Comparison of ENCODE assay signal across 25 cellular contexts in the genomic region with DNA sequence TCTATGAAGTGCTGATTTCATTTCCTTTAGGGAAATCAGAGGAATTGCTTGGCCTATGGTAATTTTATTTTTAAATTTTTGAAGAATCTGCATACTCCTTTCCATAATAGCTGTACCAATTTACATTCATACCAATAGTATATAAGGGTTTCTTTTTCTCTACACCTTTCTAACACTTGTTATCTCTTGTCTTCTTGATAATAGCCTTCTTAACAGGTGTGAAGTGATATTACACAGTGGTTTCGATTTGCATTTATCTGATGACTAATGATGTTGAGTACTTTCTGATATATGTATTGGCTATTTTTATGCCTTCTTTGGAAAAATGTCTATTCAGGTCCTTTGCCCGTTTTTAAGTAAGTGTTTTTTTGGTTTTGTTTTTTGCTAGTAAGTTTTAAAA. TPM values are rescaled to one million over a fixed set of nuclear protein-coding genes. Genes with fewer than 3 reads are reported as not detected.
DNase-seq lines count a peak whose midpoint lies in the region; ATAC-seq, FAIRE-seq and TF ChIP-seq lines count a peak whose summit lies in the region.
"Had no signal": no experiment of that assay in that cellular context is flagged by ENCODE, and none has a peak within 500 bp of the region (broad histone marks: within the 10 kb centered on the region; RNA-seq: fewer than 3 reads in every experiment).

No MANE protein-coding gene starts in this region.

- DNase-seq in activated CD8-positive, alpha-beta T cell treated with anti-CD3 and anti-CD28 coated beads for 36 hours = no peak
- DNase-seq in activated CD8-positive, alpha-beta T cell treated with anti-CD3 and anti-CD28 coated beads, Interleukin-2, amount 10 ng/mL, durations not matched to agents 7 days and 5 days = no peak
- DNase-seq in MM.1S (peak; percentile 67), small intestine (peak; percentile 68), DMS114 treated with DMSO at 0.1 percent for 48 hours (lab: John Stamatoyannopoulos, UW; ENCODE audit: unreplicated experiment) (no peak), HT-29 (ENCODE audit: low spot score) (no peak), GDM1 (lab: John Stamatoyannopoulos, UW) (no peak)
- DNase-seq: activated T-cell treated with anti-CD3 and anti-CD28 coated beads for 4 hours; glutamatergic neuron; GOT3; Karpas-422; naive thymus-derived CD8-positive, alpha-beta T cell; NCI-H146; NCI-H2107; NCI-H446 treated with DMSO at 0.1 percent for 48 hours; NCI-H82; stomach; T-cell; thyroid gland had no signal

- CTCF ChIA-PET in activated CD8-positive, alpha-beta T cell treated with anti-CD3 and anti-CD28 coated beads for 36 hours (lab: Charles Lee) = interaction anchor here (0.6 to 5.2 kb wide), 6 partner anchors 9 to 398 kb away, joined by 3 to 126 read pairs (median 29); partner anchors contain the start of gene B3GAT2
- CTCF ChIA-PET in activated CD8-positive, alpha-beta T cell treated with anti-CD3 and anti-CD28 coated beads, Interleukin-2, amount 10 ng/mL, durations not matched to agents 7 days and 5 days (lab: Charles Lee) = interaction anchor here (1.0 to 3.6 kb wide), 5 partner anchors 8 to 303 kb away, joined by 3 to 79 read pairs (median 19); partner anchors contain the start of gene B3GAT2

- ATAC-seq in activated CD8-positive, alpha-beta T cell treated with anti-CD3 and anti-CD28 coated beads for 36 hours = peak; percentile 42
- ATAC-seq in activated CD8-positive, alpha-beta T cell treated with anti-CD3 and anti-CD28 coated beads, Interleukin-2, amount 10 ng/mL, durations not matched to agents 7 days and 5 days = no peak
- ATAC-seq in GM21381 (IDR thresholded peaks at IDR 0.05; ENCODE audit: unreplicated experiment) = peak; percentile 33
- ATAC-seq: naive thymus-derived CD8-positive, alpha-beta T cell; T-cell had no signal

- H4K20me1 ChIP-seq in MM.1S (ENCODE audit: insufficient read depth, low read length) = no peaks in the 10 kb centered on the region

- no peak overlapping the region for H3K9ac ChIP-seq in MM.1S (ENCODE audit: low read length)

- TF ChIP-seq CTCF in activated CD8-positive, alpha-beta T cell treated with anti-CD3 and anti-CD28 coated beads for 36 hours (IDR thresholded peaks at IDR 0.05) = no peak
- TF ChIP-seq CTCF in MM.1S (IDR thresholded peaks at IDR 0.05; ENCODE audit: low read length) = no peak

- H3K27me3 ChIP-seq in MM.1S (replicated peaks; ENCODE audit: insufficient read depth, low read length) (no peaks in the 10 kb centered on the region), small intestine (ENCODE audit: control insufficient read depth in 2 of 2, insufficient read depth in 2 of 2, low read length in 2 of 2) (no peaks in the 10 kb centered on the region)
- H3K27me3 ChIP-seq: stomach, thyroid gland, vagina had no signal

- H3K36me3 ChIP-seq in MM.1S (replicated peaks; ENCODE audit: insufficient read depth, low read length) (no peaks in the 10 kb centered on the region), small intestine (ENCODE audit: control insufficient read depth in 2 of 2, insufficient read depth in 2 of 2, low read length in 2 of 2) (no peaks in the 10 kb centered on the region)
- H3K36me3 ChIP-seq: stomach, thyroid gland, vagina had no signal

- 14 to 59% (median 20%) methylated on average over 2 of the region's 2 CpGs for WGBS in small intestine, 3 donors

- no peaks in the 10 kb centered on the region for H3K9me3 ChIP-seq in MM.1S (replicated peaks; ENCODE audit: insufficient read depth, low read length)
- no peaks in the 10 kb centered on the region for H3K9me3 ChIP-seq in small intestine (ENCODE audit: control insufficient read depth, low read depth)
- H3K9me3 ChIP-seq: stomach, thyroid gland, vagina had no signal

- peaks cover 4% of the 10 kb centered on the region for H3K9me3 Mint-ChIP-seq in activated CD8-positive, alpha-beta T cell treated with anti-CD3 and anti-CD28 coated beads for 36 hours
- H3K9me3 Mint-ChIP-seq in activated CD8-positive, alpha-beta T cell treated with anti-CD3 and anti-CD28 coated beads, Interleukin-2, amount 10 ng/mL, durations not matched to agents 7 days and 5 days (ENCODE audit: insufficient read depth) = no peaks in the 10 kb centered on the region

- no peaks in the 10 kb centered on the region for H3K9me2 ChIP-seq in MM.1S (replicated peaks; ENCODE audit: insufficient read depth, low read length)

- no peaks in the 10 kb centered on the region for H3K27me3 Mint-ChIP-seq in activated CD8-positive, alpha-beta T cell treated with anti-CD3 and anti-CD28 coated beads for 36 hours
- H3K27me3 Mint-ChIP-seq in activated CD8-positive, alpha-beta T cell treated with anti-CD3 and anti-CD28 coated beads, Interleukin-2, amount 10 ng/mL, durations not matched to agents 7 days and 5 days (ENCODE audit: low read depth) = no peaks in the 10 kb centered on the region
- H3K27me3 Mint-ChIP-seq: brain; naive thymus-derived CD8-positive, alpha-beta T cell; T-cell had no signal

- no peak overlapping the region for H3K4me3 ChIP-seq in MM.1S (ENCODE audit: low read length)
- H3K4me3 ChIP-seq in small intestine (ENCODE audit: low read depth in 1 of 2, low read length in 2 of 2) = no peak overlapping the region
- H3K4me3 ChIP-seq: stomach, thyroid gland, vagina had no signal

- FAIRE-seq in small intestine (lab: Jason Lieb, UNC) = peak; percentile 19
- FAIRE-seq: D721Med, keratinocyte had no signal

- peaks cover 1% of the 10 kb centered on the region for H3K36me3 Mint-ChIP-seq in activated CD8-positive, alpha-beta T cell treated with anti-CD3 and anti-CD28 coated beads for 36 hours (ENCODE audit: low read depth)
- H3K36me3 Mint-ChIP-seq in activated CD8-positive, alpha-beta T cell treated with anti-CD3 and anti-CD28 coated beads, Interleukin-2, amount 10 ng/mL, durations not matched to agents 7 days and 5 days (ENCODE audit: low read depth) = peaks cover 3% of the 10 kb centered on the region

- H3F3A ChIP-seq in MM.1S (ENCODE audit: insufficient read depth, low read length) = no peaks in the 10 kb centered on the region; the same call in none of the 2 replicates

- H2AFZ ChIP-seq in MM.1S (ENCODE audit: low read length) = no peak overlapping the region

- peaks cover 43% of the 10 kb centered on the region for H3K79me2 ChIP-seq in MM.1S (ENCODE audit: low read length)

- H3K27ac ChIP-seq in MM.1S (ENCODE audit: low read length) (peak overlapping the region; percentile 24; the same call in 1 of the 2 replicates), small intestine (ENCODE audit: low read depth in 1 of 2, low read length in 1 of 2) (no peak overlapping the region)
- H3K27ac ChIP-seq: RWPE1, stomach, thyroid gland, vagina had no signal

- POLR2A ChIA-PET in activated CD8-positive, alpha-beta T cell treated with anti-CD3 and anti-CD28 coated beads for 36 hours (lab: Charles Lee) = no interaction called here
- POLR2A ChIA-PET in activated CD8-positive, alpha-beta T cell treated with anti-CD3 and anti-CD28 coated beads, Interleukin-2, amount 10 ng/mL, durations not matched to agents 7 days and 5 days (lab: Charles Lee) = interaction anchor here (1.4 kb wide), 1 partner anchor 9 kb away, joined by 3 read pairs; no protein-coding TSS in a partner anchor

- H3K4me1 ChIP-seq in MM.1S (ENCODE audit: low read length) (peaks cover 26% of the 10 kb centered on the region), small intestine (ENCODE audit: control insufficient read depth in 2 of 2, insufficient read depth in 1 of 2, low read depth in 1 of 2, low read length in 1 of 2) (peaks cover 0 to 2% of the 10 kb centered on the region in 2 donors)
- H3K4me1 ChIP-seq: thyroid gland, vagina had no signal

- H3K4me1 Mint-ChIP-seq in activated CD8-positive, alpha-beta T cell treated with anti-CD3 and anti-CD28 coated beads for 36 hours (ENCODE audit: low read depth) = peaks cover 40% of the 10 kb centered on the region
- peaks cover 17% of the 10 kb centered on the region for H3K4me1 Mint-ChIP-seq in activated CD8-positive, alpha-beta T cell treated with anti-CD3 and anti-CD28 coated beads, Interleukin-2, amount 10 ng/mL, durations not matched to agents 7 days and 5 days (ENCODE audit: low read depth)

- H3K4me2 ChIP-seq in MM.1S (ENCODE audit: low read depth, low read length) = peak overlapping the region; percentile 34; the same call in 1 of the 2 replicates

- intact Hi-C loops in activated CD8-positive, alpha-beta T cell treated with anti-CD3 and anti-CD28 coated beads for 36 hours (cut with micrococcal nuclease) = loop anchor here (5.0 kb wide), 1 partner anchor 249 kb away; the partner anchor contains the start of gene B3GAT2

- H3K27ac Mint-ChIP-seq in activated CD8-positive, alpha-beta T cell treated with anti-CD3 and anti-CD28 coated beads for 36 hours = no peak overlapping the region
- no peak overlapping the region for H3K27ac Mint-ChIP-seq in activated CD8-positive, alpha-beta T cell treated with anti-CD3 and anti-CD28 coated beads, Interleukin-2, amount 10 ng/mL, durations not matched to agents 7 days and 5 days
- H3K27ac Mint-ChIP-seq: brain had no signal

- H3K4me3 Mint-ChIP-seq in activated CD8-positive, alpha-beta T cell treated with anti-CD3 and anti-CD28 coated beads for 36 hours = no peak overlapping the region
- no peak overlapping the region for H3K4me3 Mint-ChIP-seq in activated CD8-positive, alpha-beta T cell treated with anti-CD3 and anti-CD28 coated beads, Interleukin-2, amount 10 ng/mL, durations not matched to agents 7 days and 5 days
- H3K4me3 Mint-ChIP-seq: brain; naive thymus-derived CD8-positive, alpha-beta T cell; T-cell had no signal

RNA-seq across cellular contexts. Expression of gene SMAP1, which starts 40.8 kb away (rescaled TPM):
- total RNA-seq in activated CD8-positive, alpha-beta T cell treated with anti-CD3 and anti-CD28 coated beads for 36 hours = 10 to 100 TPM; 24.1 to 26.3 TPM
- 10 to 100 TPM; 36.3 to 38.7 TPM for total RNA-seq in activated CD8-positive, alpha-beta T cell treated with anti-CD3 and anti-CD28 coated beads, Interleukin-2, amount 10 ng/mL, durations not matched to agents 7 days and 5 days
- polyA plus RNA-seq in small intestine = 10 to 100 TPM; 25.2 to 37.8 (median 36.7) TPM
- total RNA-seq in HT-29 (2014; rRNA removed; shearing (Covaris generic)) = 14.1 and 16.7 TPM in 2 replicates

Comparison
In these comparisons a context has a peak if more than half of its experiments do, and no peak if none do; other contexts are left out.
1. DNase-seq: peak in MM.1S (single experiment) and small intestine (single experiment); none in activated CD8-positive, alpha-beta T cell treated with anti-CD3 and anti-CD28 coated beads for 36 hours (single experiment), activated CD8-positive, alpha-beta T cell treated with anti-CD3 and anti-CD28 coated beads, Interleukin-2, amount 10 ng/mL, durations not matched to agents 7 days and 5 days (single experiment), DMS114 treated with DMSO at 0.1 percent for 48 hours (single experiment), HT-29 (single experiment) and GDM1 (single experiment).